In genomic region chr3:47244531-47245100, GRCh38 we compare ENCODE assay signal across 27 cellular contexts.
"Had no signal": no experiment of that assay in that cellular context is flagged by ENCODE, and none has a peak within 500 bp of the region (broad histone marks: within the 10 kb centered on the region; RNA-seq: fewer than 3 reads in every experiment).

No MANE protein-coding gene starts in this region.

- H3K36me3 Mint-ChIP-seq: natural killer cell; stimulated activated effector memory CD8-positive, alpha-beta T cell treated with anti-CD3 and anti-CD28 coated beads, Interleukin-12 subunit alpha, Interleukin-12 subunit beta, amount 100 ng/mL, for 72 hours; stimulated activated naive B cell treated with anti-CD40 and anti-IgM and Interleukin-4, amounts not matched to agents 10 μg/mL and 1 μg/mL and 100 μg/mL, for 72 hours had no signal

- ATAC-seq: psoas muscle; stimulated activated effector memory CD8-positive, alpha-beta T cell treated with anti-CD3 and anti-CD28 coated beads, Interleukin-12 subunit alpha, Interleukin-12 subunit beta, amount 100 ng/mL, for 72 hours; stimulated activated naive B cell treated with anti-CD40 and anti-IgM and Interleukin-4, amounts not matched to agents 10 μg/mL and 1 μg/mL and 100 μg/mL, for 72 hours had no signal

- H3K4me3 ChIP-seq: neural progenitor cell, ovary, psoas muscle, right lobe of liver, sigmoid colon, stomach, thoracic aorta, thyroid gland, tibial nerve, vagina had no signal

- H3K9me3 Mint-ChIP-seq: natural killer cell; nephron; neural progenitor cell; stimulated activated effector memory CD8-positive, alpha-beta T cell treated with anti-CD3 and anti-CD28 coated beads, Interleukin-12 subunit alpha, Interleukin-12 subunit beta, amount 100 ng/mL, for 72 hours; stimulated activated naive B cell treated with anti-CD40 and anti-IgM and Interleukin-4, amounts not matched to agents 10 μg/mL and 1 μg/mL and 100 μg/mL, for 72 hours; stimulated activated naive CD8-positive, alpha-beta T cell treated with anti-CD3 and anti-CD28 coated beads, Interleukin-15, Interleukin-2, amounts not matched to agents 100 ng/mL and 50 ng/mL, for 24 hours had no signal

- H3K27me3 ChIP-seq: neural progenitor cell, ovary, right lobe of liver, sigmoid colon, stomach, thyroid gland, tibial nerve, vagina had no signal

- H3K4me3 Mint-ChIP-seq: natural killer cell; nephron; neural progenitor cell; stimulated activated effector memory CD8-positive, alpha-beta T cell treated with anti-CD3 and anti-CD28 coated beads, Interleukin-12 subunit alpha, Interleukin-12 subunit beta, amount 100 ng/mL, for 72 hours; stimulated activated naive B cell treated with anti-CD40 and anti-IgM and Interleukin-4, amounts not matched to agents 10 μg/mL and 1 μg/mL and 100 μg/mL, for 72 hours; stimulated activated naive CD8-positive, alpha-beta T cell treated with anti-CD3 and anti-CD28 coated beads, Interleukin-15, Interleukin-2, amounts not matched to agents 100 ng/mL and 50 ng/mL, for 24 hours had no signal

- H3K27ac Mint-ChIP-seq: natural killer cell; nephron; neural progenitor cell; stimulated activated effector memory CD8-positive, alpha-beta T cell treated with anti-CD3 and anti-CD28 coated beads, Interleukin-12 subunit alpha, Interleukin-12 subunit beta, amount 100 ng/mL, for 72 hours; stimulated activated naive B cell treated with anti-CD40 and anti-IgM and Interleukin-4, amounts not matched to agents 10 μg/mL and 1 μg/mL and 100 μg/mL, for 72 hours; stimulated activated naive CD8-positive, alpha-beta T cell treated with anti-CD3 and anti-CD28 coated beads, Interleukin-15, Interleukin-2, amounts not matched to agents 100 ng/mL and 50 ng/mL, for 24 hours had no signal

- H3K27me3 Mint-ChIP-seq: progenitor cell of endocrine pancreas; stimulated activated naive B cell treated with anti-CD40 and anti-IgM and Interleukin-4, amounts not matched to agents 10 μg/mL and 1 μg/mL and 100 μg/mL, for 72 hours; stimulated activated naive CD8-positive, alpha-beta T cell treated with anti-CD3 and anti-CD28 coated beads, Interleukin-15, Interleukin-2, amounts not matched to agents 100 ng/mL and 50 ng/mL, for 24 hours had no signal

- H3K4me1 ChIP-seq: neural progenitor cell, parathyroid adenoma, psoas muscle, right lobe of liver, sigmoid colon, stomach, thyroid gland, tibial nerve, vagina had no signal

- DNase-seq: natural killer cell; occipital lobe; ovary; psoas muscle; right cardiac atrium; right lobe of liver; sigmoid colon; stimulated activated CD4-positive, alpha-beta T cell treated with anti-CD3 and anti-CD28 coated beads, Interleukin-15, amount 100 ng/mL, for 24 hours; stimulated activated CD4-positive, alpha-beta T cell treated with anti-CD3 and anti-CD28 coated beads, Interleukin-2, amount 100 ng/mL, for 24 hours; stimulated activated CD4-positive, alpha-beta T cell treated with anti-CD3 and anti-CD28 coated beads, Interleukin-2, amount 100 ng/mL, for 48 hours; stimulated activated CD4-positive, alpha-beta T cell treated with anti-CD3 and anti-CD28 coated beads, Interleukin-4, amount 100 ng/mL, for 24 hours; stimulated activated naive B cell treated with anti-CD40 and anti-IgM and Interleukin-4, amounts not matched to agents 10 μg/mL and 1 μg/mL and 100 μg/mL, for 72 hours; stimulated activated naive CD4-positive, alpha-beta T cell treated with Interleukin-2 at 50 U/mL for 16 hours; stomach; thyroid gland; trophoblast cell had no signal

- H3K36me3 ChIP-seq: neural progenitor cell, ovary, right lobe of liver, sigmoid colon, stomach, thoracic aorta, thyroid gland, vagina had no signal

- H3K27ac ChIP-seq: neural progenitor cell, ovary, parathyroid adenoma, psoas muscle, right lobe of liver, sigmoid colon, stomach, thoracic aorta, thyroid gland, tibial nerve, vagina had no signal

- H3K9ac ChIP-seq: neural progenitor cell, parathyroid adenoma had no signal

- H3K4me1 Mint-ChIP-seq: natural killer cell; nephron; neural progenitor cell; stimulated activated effector memory CD8-positive, alpha-beta T cell treated with anti-CD3 and anti-CD28 coated beads, Interleukin-12 subunit alpha, Interleukin-12 subunit beta, amount 100 ng/mL, for 72 hours; stimulated activated naive B cell treated with anti-CD40 and anti-IgM and Interleukin-4, amounts not matched to agents 10 μg/mL and 1 μg/mL and 100 μg/mL, for 72 hours had no signal

- H3K9me3 ChIP-seq: ovary, psoas muscle, right lobe of liver, sigmoid colon, stomach, thoracic aorta, thyroid gland, tibial nerve, vagina had no signal

- FAIRE-seq: small intestine, urothelium cell line had no signal
